ENCODE assay signal across 8 cellular contexts in genomic region chr12:48903982-48904411, GRCh38. TPM values are rescaled to one million over a fixed set of nuclear protein-coding genes. Genes with fewer than 3 reads are reported as not detected.
DNase-seq lines count a peak whose midpoint lies in the region; ATAC-seq and TF ChIP-seq lines count a peak whose summit lies in the region.

No MANE protein-coding gene starts in this region.

- intact Hi-C loops in IMR-90 (cut with micrococcal nuclease): no loop called here

- no peak overlapping the region for H4K5ac ChIP-seq in IMR-90 (ENCODE audit: low read depth, low read length)

- ATAC-seq in GM19328 (IDR thresholded peaks at IDR 0.05; ENCODE audit: unreplicated experiment) (peak; percentile 65), IMR-90 (ENCODE audit: low read depth) (peak; percentile 97)

- no peak overlapping the region for H2BK120ac ChIP-seq in IMR-90 (ENCODE audit: low read depth, low read length)

- no peak overlapping the region; a peak in 2 of 4 replicates for H4K8ac ChIP-seq in IMR-90 (ENCODE audit: low read depth in 2 of 2, low read length in 2 of 2)

- no peaks in the 10 kb centered on the region for H3K79me1 ChIP-seq in IMR-90 (ENCODE audit: low read depth in 1 of 2, low read length in 2 of 2)

- H2AK9ac ChIP-seq in IMR-90 (replicated peaks; ENCODE audit: low read depth, low read length, poor library complexity): no peak overlapping the region

- no TSS peak for BruUV-seq in IMR-90 (replicated peaks; lab: Mats Ljungman, UMichigan)

- H3K56ac ChIP-seq in IMR-90 (ENCODE audit: extremely low read depth, insufficient read depth, low read length): no peak overlapping the region

- no peak overlapping the region for H3K18ac ChIP-seq in IMR-90 (ENCODE audit: low read depth, low read length)

- no peak overlapping the region for H3K23ac ChIP-seq in IMR-90 (ENCODE audit: low read depth, low read length)

- H3K9me3 ChIP-seq in IMR-90 (ENCODE audit: control insufficient read depth, insufficient read depth, low read length): no peaks in the 10 kb centered on the region

- no peak overlapping the region for H2BK5ac ChIP-seq in IMR-90 (ENCODE audit: low read depth, low read length, poor library complexity, severe bottlenecking)

- no peak overlapping the region for H2BK15ac ChIP-seq in IMR-90 (ENCODE audit: low read depth, low read length)

- TF ChIP-seq CTCF in IMR-90 (conservative IDR thresholded peaks at IDR 0.05; ENCODE audit: low read depth, low read length) (peak; percentile 65), foreskin fibroblast (IDR thresholded peaks at IDR 0.05; ENCODE audit: low read depth, low read length) (peak; percentile 71)

- H2AFZ ChIP-seq in IMR-90 (replicated peaks; ENCODE audit: low read length, poor library complexity): peak overlapping the region; percentile 87

- no peak overlapping the region for H2BK20ac ChIP-seq in IMR-90 (ENCODE audit: low read depth, low read length)

- H2AK5ac ChIP-seq in IMR-90 (ENCODE audit: low read depth, low read length): no peak overlapping the region

- H3K36me3 ChIP-seq in IMR-90 (ENCODE audit: control insufficient read depth, insufficient read depth, low read length): no peaks in the 10 kb centered on the region

- no peak overlapping the region for H3K4ac ChIP-seq in IMR-90 (ENCODE audit: low read depth, low read length)

- in situ Hi-C loops in IMR-90 (cut with MboI; ENCODE audit: low sequenced_read_pairs): no loop called here

- no peak overlapping the region for H4K91ac ChIP-seq in IMR-90 (ENCODE audit: insufficient read depth, low read depth, low read length)

- H3K4me1 ChIP-seq in IMR-90 (ENCODE audit: control insufficient read depth, insufficient read depth, low read length): no peaks in the 10 kb centered on the region; the same call in 1 of the 2 replicates

- POLR2A ChIA-PET in IMR-90 (lab: Charles Lee; ENCODE audit: unreplicated experiment): no interaction called here

- TF ChIP-seq RAD21 in IMR-90 (IDR thresholded peaks at IDR 0.05; ENCODE audit: low read length): peak; percentile 40

- no peaks in the 10 kb centered on the region; the same call in none of the 2 replicates for H3K27me3 ChIP-seq in IMR-90 (ENCODE audit: control insufficient read depth, insufficient read depth, low read length)

- no peak for TF ChIP-seq POLR2A in IMR-90 (IDR thresholded peaks at IDR 0.05; ENCODE audit: low read depth, low read length)

- 0 out of 2 replicates have a peak overlapping the region, but pooled peaks have one; percentile 22 for H3K9ac ChIP-seq in IMR-90 (ENCODE audit: low read depth, low read length)

- no peak overlapping the region for H3K27ac ChIP-seq in IMR-90 (ENCODE audit: insufficient read depth, low read length)

- no peaks in the 10 kb centered on the region for H3K9me1 ChIP-seq in IMR-90 (ENCODE audit: insufficient read depth, low read length)

- DNase-seq in AG08396 (ENCODE audit: low spot score) (peak; percentile 81), IMR-90 (peak; percentile 82), RPMI7951 (ENCODE audit: low read depth) (peak; percentile 83), foreskin fibroblast (peak; percentile 53 to 84), nucleus accumbens (lab: John Stamatoyannopoulos, UW) (peak in 49 of 56 donors; percentile 5 to 87 (median 43)), stromal cell of bone marrow (ENCODE audit: low read depth) (peak; percentile 77)
- peak; percentile 92 for DNase-seq in activated effector memory CD4-positive, alpha-beta T cell treated with anti-CD3 and anti-CD28 coated beads, Interleukin-2, amount 50 U/mL, for 16 hours

- H3K14ac ChIP-seq in IMR-90 (replicated peaks; ENCODE audit: low read depth, low read length): no peak overlapping the region

- 0% methylated on average over 7 of the region's 19 CpGs; no CpG with 5 or more reads in 1 of the 2 experiments for WGBS in IMR-90 (ENCODE audit: extremely low coverage in 2 of 2, insufficient read length in 1 of 2), 2 experiments

- dilution Hi-C loops in IMR-90 (cut with HindIII; ENCODE audit: low sequenced_read_pairs, unreplicated experiment): no loop called here

- no peaks in the 10 kb centered on the region for H4K20me1 ChIP-seq in IMR-90 (ENCODE audit: insufficient read depth, low read length)

- peak overlapping the region; percentile 58 for H3K4me2 ChIP-seq in IMR-90 (ENCODE audit: low read depth, low read length)

- H3K4me3 ChIP-seq in IMR-90 (ENCODE audit: insufficient read depth, low read depth, low read length) (peak overlapping the region; percentile 19), foreskin fibroblast (ENCODE audit: low read depth in 1 of 2, low read length in 2 of 2) (peak overlapping the region; percentile 50 to 56)

- CTCF ChIA-PET in IMR-90 (lab: Yijun Ruan, JAX): interaction anchor here (0.6 to 1.6 kb wide), 7 partner anchors 9 to 94 kb away, joined by 3 to 7 read pairs (median 4); no protein-coding TSS in a partner anchor

TF ChIP-seq in IMR-90, 13 proteins besides CTCF, POLR2A, EP300 and RAD21:
- TF ChIP-seq FOS (IDR thresholded peaks at IDR 0.05; ENCODE audit: low read depth, low read length) (no peak), MXI1 (IDR thresholded peaks at IDR 0.05; ENCODE audit: borderline replicate concordance, low read depth, low read length) (0 out of 2 replicates have a peak, but pooled peaks have one; percentile 22), NFE2L2 (IDR thresholded peaks at IDR 0.05; ENCODE audit: low read depth, low read length) (no peak), SMC3 (IDR thresholded peaks at IDR 0.05; ENCODE audit: low read depth, low read length) (peak; percentile 21; the same call in 1 of the 2 replicates)

RNA-seq across cellular contexts. Expression of gene FKBP11, which starts 21.3 kb away (rescaled TPM):
- total RNA-seq in IMR-90 (2012; rRNA removed): 4.7 and 5.0 TPM in 2 replicates
- polyA plus RNA-seq in IMR-90 (2012; rRNA removed): 40.0 and 44.1 TPM in 2 replicates
- 24.1 and 44.7 TPM in 2 replicates for polyA plus RNA-seq in IMR-90 (2012; cell fraction: cytosol; rRNA removed)
- 111 and 137 TPM in 2 replicates for polyA plus RNA-seq in IMR-90 (2012; cell fraction: nucleus; rRNA removed; ENCODE audit: low replicate concordance)
- total RNA-seq in RPMI7951 (2014; rRNA removed; shearing (Covaris generic)): 27.6 and 31.7 TPM in 2 replicates

RNA-seq across cellular contexts. Expression of gene RND1, which starts 38.3 kb away (rescaled TPM):
- total RNA-seq in IMR-90 (2012; rRNA removed): under 0.01 TPM in 1 of 2 replicates, not detected in the other
- 0.21 and 0.26 TPM in 2 replicates for polyA plus RNA-seq in IMR-90 (2012; rRNA removed)
- polyA plus RNA-seq in IMR-90 (2012; cell fraction: cytosol; rRNA removed): 0.13 and 0.62 TPM in 2 replicates
- 0.17 and 0.31 TPM in 2 replicates for polyA plus RNA-seq in IMR-90 (2012; cell fraction: nucleus; rRNA removed; ENCODE audit: low replicate concordance)
- total RNA-seq in RPMI7951 (2014; rRNA removed; shearing (Covaris generic)): 0.29 TPM in 1 of 2 replicates, not detected in the other

RNA-seq across cellular contexts. Expression of gene DDX23, which starts 52.0 kb away (rescaled TPM):
- 81.9 and 92.5 TPM in 2 replicates for total RNA-seq in IMR-90 (2012; rRNA removed)
- polyA plus RNA-seq in IMR-90 (2012; rRNA removed): 59.1 and 61.8 TPM in 2 replicates
- 26.3 and 32.9 TPM in 2 replicates for polyA plus RNA-seq in IMR-90 (2012; cell fraction: cytosol; rRNA removed)
- 69.4 and 141 TPM in 2 replicates for polyA plus RNA-seq in IMR-90 (2012; cell fraction: nucleus; rRNA removed; ENCODE audit: low replicate concordance)
- total RNA-seq in RPMI7951 (2014; rRNA removed; shearing (Covaris generic)): 55.7 and 59.1 TPM in 2 replicates

RNA-seq across cellular contexts. Expression of gene ARF3, which starts 53.3 kb away (rescaled TPM):
- 97.7 and 103 TPM in 2 replicates for total RNA-seq in IMR-90 (2012; rRNA removed)
- polyA plus RNA-seq in IMR-90 (2012; rRNA removed): 198 and 222 TPM in 2 replicates
- 112 and 114 TPM in 2 replicates for polyA plus RNA-seq in IMR-90 (2012; cell fraction: cytosol; rRNA removed)
- polyA plus RNA-seq in IMR-90 (2012; cell fraction: nucleus; rRNA removed; ENCODE audit: low replicate concordance): 92.4 and 160 TPM in 2 replicates
- total RNA-seq in RPMI7951 (2014; rRNA removed; shearing (Covaris generic)): 47.8 and 57.1 TPM in 2 replicates
